25 cellular contexts compared by ENCODE assay signal in the genomic region with DNA sequence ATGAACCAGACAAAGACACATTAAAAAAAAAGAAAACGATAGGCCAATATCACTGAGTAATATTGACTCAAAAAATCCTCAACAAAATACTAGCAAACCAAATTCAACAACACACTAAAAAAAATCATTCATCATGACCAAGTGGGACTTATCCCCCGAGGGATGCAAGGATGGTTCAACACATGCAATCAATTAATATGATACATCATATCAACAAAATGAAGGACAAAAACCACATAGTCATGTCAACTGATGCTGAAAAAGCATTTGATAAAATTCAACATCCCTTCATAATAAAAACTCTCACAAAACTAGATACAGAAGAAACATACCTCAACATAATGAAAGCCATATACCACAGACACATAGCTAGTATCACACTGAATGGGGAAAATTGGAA.
"Had no signal": no experiment of that assay in that cellular context is flagged by ENCODE, and none has a peak within 500 bp of the region (broad histone marks: within the 10 kb centered on the region; RNA-seq: fewer than 3 reads in every experiment).

No MANE protein-coding gene starts in this region.

- H3K4me3 ChIP-seq: neural progenitor cell, ovary, psoas muscle, right lobe of liver, sigmoid colon, stomach, thoracic aorta, thyroid gland, tibial nerve, upper lobe of left lung, vagina had no signal

- H3K27ac ChIP-seq: neural progenitor cell, ovary, parathyroid adenoma, psoas muscle, right lobe of liver, sigmoid colon, stomach, thoracic aorta, thyroid gland, tibial nerve, upper lobe of left lung, vagina had no signal

- H3K9me3 ChIP-seq: ovary, right lobe of liver, sigmoid colon, thyroid gland, vagina had no signal

- H3K36me3 ChIP-seq: neural progenitor cell, ovary, right lobe of liver, sigmoid colon, stomach, thoracic aorta, thyroid gland, tibial nerve, upper lobe of left lung, vagina had no signal

- H3K9ac ChIP-seq: neural progenitor cell, parathyroid adenoma had no signal

- H2AFZ ChIP-seq: neural progenitor cell, parathyroid adenoma had no signal

- H3K27me3 ChIP-seq: neural progenitor cell, ovary, right lobe of liver, sigmoid colon, stomach, thyroid gland, tibial nerve, upper lobe of left lung, vagina had no signal

- H3K4me1 ChIP-seq: neural progenitor cell, parathyroid adenoma, psoas muscle, sigmoid colon, stomach, thyroid gland, tibial nerve, upper lobe of left lung, vagina had no signal

- DNase-seq: natural killer cell; occipital lobe; ovary; posterior cingulate gyrus; psoas muscle; right cardiac atrium; right lobe of liver; sigmoid colon; small intestine; stimulated activated CD4-positive, alpha-beta T cell treated with anti-CD3 and anti-CD28 coated beads, Interleukin-15, amount 100 ng/mL, for 24 hours; stimulated activated CD4-positive, alpha-beta T cell treated with anti-CD3 and anti-CD28 coated beads, Interleukin-2, amount 100 ng/mL, for 24 hours; stimulated activated CD4-positive, alpha-beta T cell treated with anti-CD3 and anti-CD28 coated beads, Interleukin-2, amount 100 ng/mL, for 48 hours; stimulated activated CD4-positive, alpha-beta T cell treated with anti-CD3 and anti-CD28 coated beads, Interleukin-4, amount 100 ng/mL, for 24 hours; stimulated activated naive B cell treated with anti-CD40 and anti-IgM and Interleukin-4, amounts not matched to agents 10 μg/mL and 1 μg/mL and 100 μg/mL, for 72 hours; stimulated activated naive CD4-positive, alpha-beta T cell treated with Interleukin-2 at 50 U/mL for 16 hours; stomach; thyroid gland; trophoblast cell; upper lobe of left lung had no signal

- H3K4me2 ChIP-seq: neural progenitor cell had no signal

- FAIRE-seq: urothelium cell line had no signal
